Comparison of ENCODE assay signal across 13 cellular contexts in the genomic region with DNA sequence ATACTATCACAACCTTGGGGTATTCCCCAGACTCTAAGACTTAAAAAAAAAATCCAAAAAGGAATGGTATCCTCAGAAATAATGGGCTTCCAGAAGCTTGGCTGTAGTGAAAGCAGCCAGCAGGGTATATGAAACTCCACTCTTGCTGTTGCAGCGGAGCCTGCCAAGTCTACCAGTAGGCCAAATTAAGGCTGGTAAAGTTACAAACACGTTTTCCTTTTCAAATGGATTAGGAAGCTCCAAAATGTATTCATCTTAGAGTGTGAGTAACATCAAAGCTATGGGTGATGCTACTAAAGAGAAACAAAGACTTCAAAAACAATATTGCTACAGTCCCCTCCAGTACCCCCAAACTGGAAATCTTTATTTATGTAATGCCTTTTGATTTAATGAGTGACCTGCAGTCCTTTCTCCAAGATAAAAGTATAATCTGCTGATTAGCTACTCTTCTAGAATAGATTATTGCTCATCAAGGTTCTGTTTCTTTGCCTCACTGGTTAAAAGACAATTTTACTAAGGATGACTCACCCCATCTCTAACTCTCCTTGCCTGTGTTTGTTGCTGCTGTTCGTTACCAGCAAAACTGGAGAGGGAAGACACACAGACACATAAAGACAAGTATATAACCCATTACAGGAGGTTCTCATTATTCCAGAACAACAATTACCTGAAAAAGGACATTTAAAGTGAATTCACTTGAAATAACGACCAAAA.
DNase-seq lines count a peak whose midpoint lies in the region; ATAC-seq and TF ChIP-seq lines count a peak whose summit lies in the region.
"Had no signal": no experiment of that assay in that cellular context is flagged by ENCODE, and none has a peak within 500 bp of the region (broad histone marks: within the 10 kb centered on the region; RNA-seq: fewer than 3 reads in every experiment).

No MANE protein-coding gene starts in this region.

- no peaks in the 10 kb centered on the region for H3K27me3 Mint-ChIP-seq in activated CD4-positive, alpha-beta T cell treated with anti-CD3 and anti-CD28 coated beads for 36 hours
- H3K27me3 Mint-ChIP-seq: activated naive CD8-positive, alpha-beta T cell; effector memory CD8-positive, alpha-beta T cell had no signal

- H3K4me3 Mint-ChIP-seq in activated CD4-positive, alpha-beta T cell treated with anti-CD3 and anti-CD28 coated beads for 36 hours = no peak overlapping the region
- H3K4me3 Mint-ChIP-seq: activated naive CD8-positive, alpha-beta T cell; effector memory CD8-positive, alpha-beta T cell; natural killer cell had no signal

- H3K27ac Mint-ChIP-seq in activated CD4-positive, alpha-beta T cell treated with anti-CD3 and anti-CD28 coated beads for 36 hours = no peak overlapping the region
- H3K27ac Mint-ChIP-seq: activated naive CD8-positive, alpha-beta T cell; effector memory CD8-positive, alpha-beta T cell; natural killer cell had no signal

- H3K4me1 ChIP-seq in effector memory CD4-positive, alpha-beta T cell (ENCODE audit: control insufficient read depth, insufficient read depth, low read length, poor library complexity, severe bottlenecking) = no peaks in the 10 kb centered on the region
- no peaks in the 10 kb centered on the region for H3K4me1 ChIP-seq in right cardiac atrium (ENCODE audit: control insufficient read depth, insufficient read depth, low read length)
- H3K4me1 ChIP-seq in Peyer's patch = peaks cover 0 to 4% (median 0%) of the 10 kb centered on the region in 4 donors

- POLR2A ChIA-PET in activated CD4-positive, alpha-beta T cell treated with anti-CD3 and anti-CD28 coated beads for 36 hours (lab: Charles Lee) = no interaction called here

- no peak for TF ChIP-seq CTCF in fibroblast of villous mesenchyme (IDR thresholded peaks at IDR 0.05; ENCODE audit: insufficient read depth, low read depth, low read length)
- TF ChIP-seq CTCF in Peyer's patch (IDR thresholded peaks at IDR 0.05) = no peak

- no peak for DNase-seq in activated CD4-positive, alpha-beta T cell treated with anti-CD3 and anti-CD28 coated beads for 36 hours
- DNase-seq in activated CD4-positive, alpha-beta T cell treated with anti-CD3 and anti-CD28 coated beads, Interleukin-2, amount 50 U/mL, for 48 hours = no peak
- DNase-seq in SW480 (ENCODE audit: low spot score) (peak; percentile 3), fibroblast of villous mesenchyme (ENCODE audit: low read depth) (peak; percentile 33), iPS-NIHi7 (ENCODE audit: extremely low spot score) (no peak), right cardiac atrium (no peak), Peyer's patch (no peak)
- DNase-seq in effector memory CD4-positive, alpha-beta T cell = no peak
- DNase-seq: effector memory CD8-positive, alpha-beta T cell; natural killer cell; NCI-H510A; stimulated activated CD4-positive, alpha-beta T cell treated with anti-CD3 and anti-CD28 coated beads, Interleukin-12 subunit alpha, Interleukin-12 subunit beta, amount 100 ng/mL, for 4 hours had no signal

- no peak for TF ChIP-seq POLR2A in Peyer's patch (IDR thresholded peaks at IDR 0.05)

- WGBS in right cardiac atrium = 77% methylated on average over 4 of the region's 4 CpGs

- intact Hi-C loops in activated CD4-positive, alpha-beta T cell treated with anti-CD3 and anti-CD28 coated beads for 36 hours (cut with DNase I, micrococcal nuclease) = no loop called here
- intact Hi-C loops in right cardiac atrium (cut with DNase I) = no loop called here

- no peaks in the 10 kb centered on the region for H3K27me3 ChIP-seq in effector memory CD4-positive, alpha-beta T cell (replicated peaks; ENCODE audit: control insufficient read depth, insufficient read depth, low read length, poor library complexity, severe bottlenecking)
- H3K27me3 ChIP-seq in right cardiac atrium (ENCODE audit: control insufficient read depth, insufficient read depth) (no peaks in the 10 kb centered on the region), Peyer's patch (no peaks in the 10 kb centered on the region)

- peak; percentile 53 for ATAC-seq in activated CD4-positive, alpha-beta T cell treated with anti-CD3 and anti-CD28 coated beads for 36 hours
- ATAC-seq in right cardiac atrium = no peak
- ATAC-seq: effector memory CD8-positive, alpha-beta T cell; natural killer cell had no signal

- no peak overlapping the region for H3K27ac ChIP-seq in effector memory CD4-positive, alpha-beta T cell (ENCODE audit: insufficient read depth, low read length, poor library complexity, severe bottlenecking)
- no peak overlapping the region for H3K27ac ChIP-seq in right cardiac atrium (ENCODE audit: low read length)
- H3K27ac ChIP-seq in Peyer's patch = no peak overlapping the region

- no peaks in the 10 kb centered on the region for H3K9me3 Mint-ChIP-seq in activated CD4-positive, alpha-beta T cell treated with anti-CD3 and anti-CD28 coated beads for 36 hours (ENCODE audit: low read depth)
- H3K9me3 Mint-ChIP-seq: effector memory CD8-positive, alpha-beta T cell; natural killer cell had no signal

- H3K4me1 Mint-ChIP-seq in activated CD4-positive, alpha-beta T cell treated with anti-CD3 and anti-CD28 coated beads for 36 hours = peaks cover 4% of the 10 kb centered on the region
- H3K4me1 Mint-ChIP-seq: natural killer cell had no signal

- H3K36me3 ChIP-seq in effector memory CD4-positive, alpha-beta T cell (ENCODE audit: control insufficient read depth, insufficient read depth, low read length) = peaks cover 3% of the 10 kb centered on the region
- no peaks in the 10 kb centered on the region for H3K36me3 ChIP-seq in Peyer's patch

- H3K4me3 ChIP-seq in fibroblast of villous mesenchyme (ENCODE audit: low read depth, low read length) (no peak overlapping the region), right cardiac atrium (ENCODE audit: low read length) (no peak overlapping the region), Peyer's patch (no peak overlapping the region)
- no peak overlapping the region for H3K4me3 ChIP-seq in effector memory CD4-positive, alpha-beta T cell (ENCODE audit: insufficient read depth, low read depth, low read length, poor library complexity, severe bottlenecking)

- no peaks in the 10 kb centered on the region for H3K9me3 ChIP-seq in effector memory CD4-positive, alpha-beta T cell (ENCODE audit: control insufficient read depth, low read length)
- H3K9me3 ChIP-seq in right cardiac atrium (ENCODE audit: control insufficient read depth, low read length) = no peaks in the 10 kb centered on the region
- H3K9me3 ChIP-seq in Peyer's patch = no peaks in the 10 kb centered on the region

- CTCF ChIA-PET in activated CD4-positive, alpha-beta T cell treated with anti-CD3 and anti-CD28 coated beads for 36 hours (lab: Charles Lee) = interaction anchor here (0.7 kb wide), 1 partner anchor 849 kb away, joined by 3 read pairs; no protein-coding TSS in a partner anchor

- H3K36me3 Mint-ChIP-seq in activated CD4-positive, alpha-beta T cell treated with anti-CD3 and anti-CD28 coated beads for 36 hours (ENCODE audit: low read depth) = peaks cover 5% of the 10 kb centered on the region
- H3K36me3 Mint-ChIP-seq: natural killer cell had no signal

Comparison
In these comparisons a context has a peak if more than half of its experiments do, and no peak if none do; other contexts are left out.
1. DNase-seq: peak in SW480 (single experiment) and fibroblast of villous mesenchyme (single experiment); none in activated CD4-positive, alpha-beta T cell treated with anti-CD3 and anti-CD28 coated beads for 36 hours (single experiment), activated CD4-positive, alpha-beta T cell treated with anti-CD3 and anti-CD28 coated beads, Interleukin-2, amount 50 U/mL, for 48 hours (0 of 2), effector memory CD4-positive, alpha-beta T cell (0 of 3), iPS-NIHi7 (single experiment), right cardiac atrium (0 of 3) and Peyer's patch (0 of 3).